ENCODE assay signal across 1 cellular context in the genomic region with DNA sequence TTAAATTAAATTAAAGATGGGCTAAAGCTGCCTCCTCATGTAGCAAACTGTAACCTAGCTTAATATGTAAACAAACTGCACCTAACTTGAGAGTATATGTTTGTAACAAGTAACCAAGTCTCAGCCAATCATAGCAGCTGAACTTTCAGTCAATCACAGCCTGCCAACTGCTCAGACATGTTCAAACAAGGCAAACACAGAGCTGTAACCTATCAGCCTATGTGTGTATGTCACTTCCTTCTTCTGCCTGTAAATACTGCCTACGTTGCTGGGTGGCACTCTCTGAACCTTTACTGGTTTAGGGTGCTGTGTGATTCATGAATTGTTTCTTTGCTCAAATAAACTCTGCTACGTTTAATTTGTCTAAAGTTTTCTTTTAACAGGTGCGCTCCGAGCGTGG.
A peak's percentile ranks its signal among the peaks of the same experiment; 100 is the strongest.
TF ChIP-seq lines count a peak whose summit lies in the region.

No MANE protein-coding gene starts in this region.

TF ChIP-seq in HepG2, 621 proteins besides CTCF, POLR2A, EP300 and RAD21 (continued from another document and continues in another):
- no peak for TF ChIP-seq ZNF720 (CRISPR knock-in tag; IDR thresholded peaks at IDR 0.05)
- no peak for TF ChIP-seq KLF9 (CRISPR knock-in tag; IDR thresholded peaks at IDR 0.05; ENCODE audit: low read depth)
- peak; percentile 83 for TF ChIP-seq POGZ (CRISPR knock-in tag; IDR thresholded peaks at IDR 0.05)
- TF ChIP-seq, protein P1, sequence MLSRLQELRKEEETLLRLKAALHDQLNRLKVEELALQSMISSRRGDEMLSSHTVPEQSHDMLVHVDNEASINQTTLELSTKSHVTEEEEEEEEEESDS (CRISPR knock-in tag; IDR thresholded peaks at IDR 0.05; ENCODE audit: borderline replicate concordance), result no peak
- TF ChIP-seq SRSF9 (IDR thresholded peaks at IDR 0.05; ENCODE audit: borderline replicate concordance, insufficient read depth, low read depth, low read length, poor library complexity, severe bottlenecking), result no peak
- 0 out of 2 replicates have a peak, but pooled peaks have one; percentile 12 for TF ChIP-seq FOXK2 (IDR thresholded peaks at IDR 0.05)
- 0 out of 2 replicates have a peak, but pooled peaks have one; percentile 44 for TF ChIP-seq SP2 (CRISPR knock-in tag; IDR thresholded peaks at IDR 0.05)
- no peak for TF ChIP-seq PRPF4 (IDR thresholded peaks at IDR 0.05; ENCODE audit: low read depth, low read length, poor library complexity, severe bottlenecking)
- TF ChIP-seq ZSCAN12 (CRISPR knock-in tag; IDR thresholded peaks at IDR 0.05), result no peak
- peak; percentile 72; the same call in 1 of the 2 replicates for TF ChIP-seq MIXL1 (CRISPR knock-in tag; IDR thresholded peaks at IDR 0.05)
- TF ChIP-seq RBM22 (optimal IDR thresholded peaks at IDR 0.05; ENCODE audit: low read length), result no peak
- no peak for TF ChIP-seq ZNF326 (CRISPR knock-in tag; IDR thresholded peaks at IDR 0.05; ENCODE audit: borderline replicate concordance)
- TF ChIP-seq TEAD2 (CRISPR knock-in tag; IDR thresholded peaks at IDR 0.05), result no peak
- TF ChIP-seq, protein P2, sequence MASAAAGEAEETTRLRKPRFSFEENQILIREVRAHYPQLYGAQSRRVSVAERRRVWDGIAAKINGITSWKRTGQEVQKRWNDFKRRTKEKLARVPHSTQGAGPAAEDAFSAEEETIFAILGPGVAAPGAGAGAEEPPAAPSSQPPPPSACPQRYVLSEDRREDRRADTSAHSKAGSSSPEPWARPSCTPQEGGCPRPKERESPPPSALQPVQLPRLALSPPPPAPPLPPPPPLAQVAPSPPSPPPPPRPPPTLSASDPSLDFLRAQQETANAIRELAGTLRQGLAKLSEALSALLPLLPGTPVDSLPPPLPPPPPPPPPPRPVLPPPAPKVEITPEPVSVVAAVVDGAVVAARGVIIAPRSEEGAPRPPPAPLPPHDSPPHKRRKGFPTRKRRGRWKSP (CRISPR knock-in tag; IDR thresholded peaks at IDR 0.05), result no peak
- no peak for TF ChIP-seq CHCHD3 (CRISPR knock-in tag; IDR thresholded peaks at IDR 0.05)
- no peak for TF ChIP-seq ZZZ3 (CRISPR knock-in tag; IDR thresholded peaks at IDR 0.05; ENCODE audit: borderline replicate concordance)
- TF ChIP-seq ATAD3A (CRISPR knock-in tag; IDR thresholded peaks at IDR 0.05), result no peak
- TF ChIP-seq DR1 (CRISPR knock-in tag; IDR thresholded peaks at IDR 0.05), result no peak
- TF ChIP-seq, protein P3, sequence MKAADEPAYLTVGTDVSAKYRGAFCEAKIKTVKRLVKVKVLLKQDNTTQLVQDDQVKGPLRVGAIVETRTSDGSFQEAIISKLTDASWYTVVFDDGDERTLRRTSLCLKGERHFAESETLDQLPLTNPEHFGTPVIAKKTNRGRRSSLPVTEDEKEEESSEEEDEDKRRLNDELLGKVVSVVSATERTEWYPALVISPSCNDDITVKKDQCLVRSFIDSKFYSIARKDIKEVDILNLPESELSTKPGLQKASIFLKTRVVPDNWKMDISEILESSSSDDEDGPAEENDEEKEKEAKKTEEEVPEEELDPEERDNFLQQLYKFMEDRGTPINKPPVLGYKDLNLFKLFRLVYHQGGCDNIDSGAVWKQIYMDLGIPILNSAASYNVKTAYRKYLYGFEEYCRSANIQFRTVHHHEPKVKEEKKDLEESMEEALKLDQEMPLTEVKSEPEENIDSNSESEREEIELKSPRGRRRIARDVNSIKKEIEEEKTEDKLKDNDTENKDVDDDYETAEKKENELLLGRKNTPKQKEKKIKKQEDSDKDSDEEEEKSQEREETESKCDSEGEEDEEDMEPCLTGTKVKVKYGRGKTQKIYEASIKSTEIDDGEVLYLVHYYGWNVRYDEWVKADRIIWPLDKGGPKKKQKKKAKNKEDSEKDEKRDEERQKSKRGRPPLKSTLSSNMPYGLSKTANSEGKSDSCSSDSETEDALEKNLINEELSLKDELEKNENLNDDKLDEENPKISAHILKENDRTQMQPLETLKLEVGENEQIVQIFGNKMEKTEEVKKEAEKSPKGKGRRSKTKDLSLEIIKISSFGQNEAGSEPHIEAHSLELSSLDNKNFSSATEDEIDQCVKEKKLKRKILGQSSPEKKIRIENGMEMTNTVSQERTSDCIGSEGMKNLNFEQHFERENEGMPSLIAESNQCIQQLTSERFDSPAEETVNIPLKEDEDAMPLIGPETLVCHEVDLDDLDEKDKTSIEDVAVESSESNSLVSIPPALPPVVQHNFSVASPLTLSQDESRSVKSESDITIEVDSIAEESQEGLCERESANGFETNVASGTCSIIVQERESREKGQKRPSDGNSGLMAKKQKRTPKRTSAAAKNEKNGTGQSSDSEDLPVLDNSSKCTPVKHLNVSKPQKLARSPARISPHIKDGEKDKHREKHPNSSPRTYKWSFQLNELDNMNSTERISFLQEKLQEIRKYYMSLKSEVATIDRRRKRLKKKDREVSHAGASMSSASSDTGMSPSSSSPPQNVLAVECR (CRISPR knock-in tag; IDR thresholded peaks at IDR 0.05; ENCODE audit: borderline replicate concordance), result no peak; the same call in 1 of the 2 replicates
- TF ChIP-seq RNF2 (conservative IDR thresholded peaks at IDR 0.05; ENCODE audit: low read depth), result no peak
- TF ChIP-seq ZFAT (CRISPR knock-in tag; conservative IDR thresholded peaks at IDR 0.05), result no peak
- TF ChIP-seq GABPA (IDR thresholded peaks at IDR 0.05; ENCODE audit: low read depth, low read length), result no peak
- TF ChIP-seq GABPA (CRISPR knock-in tag; IDR thresholded peaks at IDR 0.05; ENCODE audit: low read depth), result peak; percentile 84
- TF ChIP-seq, protein P4, sequence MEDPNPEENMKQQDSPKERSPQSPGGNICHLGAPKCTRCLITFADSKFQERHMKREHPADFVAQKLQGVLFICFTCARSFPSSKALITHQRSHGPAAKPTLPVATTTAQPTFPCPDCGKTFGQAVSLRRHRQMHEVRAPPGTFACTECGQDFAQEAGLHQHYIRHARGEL (CRISPR knock-in tag; IDR thresholded peaks at IDR 0.05), result no peak
- no peak for TF ChIP-seq ZBTB3 (CRISPR knock-in tag; IDR thresholded peaks at IDR 0.05; ENCODE audit: borderline replicate concordance, low read depth)
- TF ChIP-seq RAD51 (IDR thresholded peaks at IDR 0.05; ENCODE audit: borderline replicate concordance), result no peak
- peak; percentile 52; the same call in 1 of the 2 replicates for TF ChIP-seq NCOA2 (CRISPR knock-in tag; IDR thresholded peaks at IDR 0.05)
- TF ChIP-seq XBP1 (CRISPR knock-in tag; IDR thresholded peaks at IDR 0.05), result no peak
- TF ChIP-seq TGIF2 (CRISPR knock-in tag; IDR thresholded peaks at IDR 0.05), result no peak
- 0 out of 2 replicates have a peak, but pooled peaks have one; percentile 25 for TF ChIP-seq FOSL2 (CRISPR knock-in tag; IDR thresholded peaks at IDR 0.05)
- no peak for TF ChIP-seq ZNF282 (IDR thresholded peaks at IDR 0.05; ENCODE audit: partially characterized antibody)
- TF ChIP-seq ZBTB21 (CRISPR knock-in tag; IDR thresholded peaks at IDR 0.05), result no peak
- no peak for TF ChIP-seq MTA3 (CRISPR knock-in tag; IDR thresholded peaks at IDR 0.05)
- TF ChIP-seq BHLHE40 (IDR thresholded peaks at IDR 0.05; ENCODE audit: low read length), result no peak
- TF ChIP-seq MAFK (conservative IDR thresholded peaks at IDR 0.05 in 1 of 2, IDR thresholded peaks at IDR 0.05 in 1 of 2; ENCODE audit: low read length in 2 of 2), result no peak
- TF ChIP-seq ZNF605 (CRISPR knock-in tag; IDR thresholded peaks at IDR 0.05), result no peak
- no peak for TF ChIP-seq ZNF556 (CRISPR knock-in tag; IDR thresholded peaks at IDR 0.05; ENCODE audit: borderline replicate concordance)
- peak; percentile 75; the same call in 1 of the 2 replicates for TF ChIP-seq MEIS2 (CRISPR knock-in tag; IDR thresholded peaks at IDR 0.05)
- TF ChIP-seq CHD4 (IDR thresholded peaks at IDR 0.05; ENCODE audit: borderline replicate concordance, low read length), result no peak
- TF ChIP-seq, protein P5, sequence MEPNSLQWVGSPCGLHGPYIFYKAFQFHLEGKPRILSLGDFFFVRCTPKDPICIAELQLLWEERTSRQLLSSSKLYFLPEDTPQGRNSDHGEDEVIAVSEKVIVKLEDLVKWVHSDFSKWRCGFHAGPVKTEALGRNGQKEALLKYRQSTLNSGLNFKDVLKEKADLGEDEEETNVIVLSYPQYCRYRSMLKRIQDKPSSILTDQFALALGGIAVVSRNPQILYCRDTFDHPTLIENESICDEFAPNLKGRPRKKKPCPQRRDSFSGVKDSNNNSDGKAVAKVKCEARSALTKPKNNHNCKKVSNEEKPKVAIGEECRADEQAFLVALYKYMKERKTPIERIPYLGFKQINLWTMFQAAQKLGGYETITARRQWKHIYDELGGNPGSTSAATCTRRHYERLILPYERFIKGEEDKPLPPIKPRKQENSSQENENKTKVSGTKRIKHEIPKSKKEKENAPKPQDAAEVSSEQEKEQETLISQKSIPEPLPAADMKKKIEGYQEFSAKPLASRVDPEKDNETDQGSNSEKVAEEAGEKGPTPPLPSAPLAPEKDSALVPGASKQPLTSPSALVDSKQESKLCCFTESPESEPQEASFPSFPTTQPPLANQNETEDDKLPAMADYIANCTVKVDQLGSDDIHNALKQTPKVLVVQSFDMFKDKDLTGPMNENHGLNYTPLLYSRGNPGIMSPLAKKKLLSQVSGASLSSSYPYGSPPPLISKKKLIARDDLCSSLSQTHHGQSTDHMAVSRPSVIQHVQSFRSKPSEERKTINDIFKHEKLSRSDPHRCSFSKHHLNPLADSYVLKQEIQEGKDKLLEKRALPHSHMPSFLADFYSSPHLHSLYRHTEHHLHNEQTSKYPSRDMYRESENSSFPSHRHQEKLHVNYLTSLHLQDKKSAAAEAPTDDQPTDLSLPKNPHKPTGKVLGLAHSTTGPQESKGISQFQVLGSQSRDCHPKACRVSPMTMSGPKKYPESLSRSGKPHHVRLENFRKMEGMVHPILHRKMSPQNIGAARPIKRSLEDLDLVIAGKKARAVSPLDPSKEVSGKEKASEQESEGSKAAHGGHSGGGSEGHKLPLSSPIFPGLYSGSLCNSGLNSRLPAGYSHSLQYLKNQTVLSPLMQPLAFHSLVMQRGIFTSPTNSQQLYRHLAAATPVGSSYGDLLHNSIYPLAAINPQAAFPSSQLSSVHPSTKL (CRISPR knock-in tag; IDR thresholded peaks at IDR 0.05), result peak; percentile 32; the same call in 1 of the 2 replicates
- TF ChIP-seq CCDC6 (CRISPR knock-in tag; IDR thresholded peaks at IDR 0.05), result 0 out of 2 replicates have a peak, but pooled peaks have one; percentile 40
- TF ChIP-seq HNRNPK (IDR thresholded peaks at IDR 0.05; ENCODE audit: low read depth, low read length, poor library complexity, severe bottlenecking), result no peak
- no peak for TF ChIP-seq ZNF431 (CRISPR knock-in tag; IDR thresholded peaks at IDR 0.05; ENCODE audit: borderline replicate concordance, low read depth)
- no peak for TF ChIP-seq AGO2 (optimal IDR thresholded peaks at IDR 0.05; ENCODE audit: low read depth, low read length)
- peak; percentile 45 for TF ChIP-seq TEAD3 (CRISPR knock-in tag; optimal IDR thresholded peaks at IDR 0.05; ENCODE audit: borderline replicate concordance)
- TF ChIP-seq, protein P6, sequence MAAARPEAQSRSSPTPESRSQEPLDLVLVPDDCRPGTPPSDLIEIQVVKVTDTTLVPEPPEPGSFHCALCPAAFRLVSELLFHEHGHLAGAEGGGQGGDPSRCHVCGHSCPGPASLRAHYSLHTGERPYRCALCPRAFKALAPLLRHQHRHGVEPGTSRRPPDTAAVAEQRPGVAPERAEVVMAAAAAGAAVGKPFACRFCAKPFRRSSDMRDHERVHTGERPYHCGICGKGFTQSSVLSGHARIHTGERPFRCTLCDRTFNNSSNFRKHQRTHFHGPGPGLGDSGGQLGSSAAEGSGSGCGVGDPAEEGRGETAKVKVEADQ (CRISPR knock-in tag; IDR thresholded peaks at IDR 0.05; ENCODE audit: borderline replicate concordance), result no peak
- peak; percentile 67; the same call in 1 of the 2 replicates for TF ChIP-seq PHF21A (CRISPR knock-in tag; IDR thresholded peaks at IDR 0.05)
- TF ChIP-seq NKX3-1 (CRISPR knock-in tag; IDR thresholded peaks at IDR 0.05), result no peak
- peak; percentile 95 for TF ChIP-seq FOXM1 (CRISPR knock-in tag; IDR thresholded peaks at IDR 0.05)
- TF ChIP-seq NR2F1 (CRISPR knock-in tag; IDR thresholded peaks at IDR 0.05), result no peak
- TF ChIP-seq, protein P7, sequence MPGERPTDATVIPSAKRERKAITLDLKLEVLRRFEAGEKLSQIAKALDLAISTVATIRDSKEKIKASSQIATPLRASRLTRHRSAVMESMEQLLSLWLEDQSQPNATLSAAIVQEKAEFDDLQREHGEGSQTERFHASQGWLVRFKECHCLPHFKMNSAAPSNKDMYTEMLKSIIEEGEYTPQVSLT (CRISPR knock-in tag; IDR thresholded peaks at IDR 0.05; ENCODE audit: borderline replicate concordance, low read depth), result no peak
- TF ChIP-seq SP4 (CRISPR knock-in tag; IDR thresholded peaks at IDR 0.05), result no peak
- no peak for TF ChIP-seq ADNP (CRISPR knock-in tag; IDR thresholded peaks at IDR 0.05)
- no peak for TF ChIP-seq ZSCAN20 (CRISPR knock-in tag; IDR thresholded peaks at IDR 0.05; ENCODE audit: borderline replicate concordance)
- no peak for TF ChIP-seq DPF2 (CRISPR knock-in tag; IDR thresholded peaks at IDR 0.05; ENCODE audit: borderline replicate concordance, low read depth)
- TF ChIP-seq ZNF674 (CRISPR knock-in tag; IDR thresholded peaks at IDR 0.05; ENCODE audit: low read depth), result no peak
- TF ChIP-seq, protein P8, sequence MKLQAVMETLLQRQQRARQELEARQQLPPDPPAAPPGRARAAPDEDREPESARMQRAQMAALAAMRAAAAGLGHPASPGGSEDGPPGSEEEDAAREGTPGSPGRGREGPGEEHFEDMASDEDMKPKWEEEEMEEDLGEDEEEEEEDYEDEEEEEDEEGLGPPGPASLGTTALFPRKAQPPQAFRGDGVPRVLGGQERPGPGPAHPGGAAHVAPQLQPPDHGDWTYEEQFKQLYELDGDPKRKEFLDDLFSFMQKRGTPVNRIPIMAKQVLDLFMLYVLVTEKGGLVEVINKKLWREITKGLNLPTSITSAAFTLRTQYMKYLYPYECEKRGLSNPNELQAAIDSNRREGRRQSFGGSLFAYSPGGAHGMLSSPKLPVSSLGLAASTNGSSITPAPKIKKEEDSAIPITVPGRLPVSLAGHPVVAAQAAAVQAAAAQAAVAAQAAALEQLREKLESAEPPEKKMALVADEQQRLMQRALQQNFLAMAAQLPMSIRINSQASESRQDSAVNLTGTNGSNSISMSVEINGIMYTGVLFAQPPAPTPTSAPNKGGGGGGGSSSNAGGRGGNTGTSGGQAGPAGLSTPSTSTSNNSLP (IDR thresholded peaks at IDR 0.05; ENCODE audit: low read depth, low read length), result no peak
